34 cellular contexts compared by ENCODE assay signal in genomic region chr5:180205936-180206335, GRCh38. TPM values are rescaled to one million over a fixed set of nuclear protein-coding genes. Genes with fewer than 3 reads are reported as not detected.
"Had no signal": no experiment of that assay in that cellular context is flagged by ENCODE, and none has a peak within 500 bp of the region (broad histone marks: within the 10 kb centered on the region; RNA-seq: fewer than 3 reads in every experiment).

No MANE protein-coding gene starts in this region.

- H3K27ac Mint-ChIP-seq: activated CD8-positive, alpha-beta T cell treated with anti-CD3 and anti-CD28 coated beads for 36 hours; activated naive CD8-positive, alpha-beta T cell; activated T-helper 17 cell treated with anti-CD3 and anti-CD28 coated beads, Interleukin-2, amount 50 U/mL, for 72 hours; WTC11 had no signal

- H3K9me3 ChIP-seq: body of pancreas, breast epithelium, colonic mucosa, esophagus squamous epithelium, gastroesophageal sphincter had no signal

- H3K36me3 ChIP-seq: breast epithelium, cardiac muscle cell, colonic mucosa, esophagus squamous epithelium, gastroesophageal sphincter had no signal

- DNase-seq: activated CD4-positive, alpha-beta T cell treated with anti-CD3 and anti-CD28 coated beads for 1 hour; activated CD4-positive, alpha-beta T cell treated with anti-CD3 and anti-CD28 coated beads for 4 hours; activated CD4-positive, alpha-beta T cell treated with anti-CD3 and anti-CD28 coated beads, Interleukin-2, amount 50 U/mL, for 1 hour; activated CD4-positive, alpha-beta T cell treated with anti-CD3 and anti-CD28 coated beads, Interleukin-2, amount 50 U/mL, for 48 hours; activated CD8-positive, alpha-beta memory T cell treated with anti-CD3 and anti-CD28 coated beads for 24 hours; activated CD8-positive, alpha-beta T cell treated with anti-CD3 and anti-CD28 coated beads for 36 hours; activated effector memory CD4-positive, alpha-beta T cell treated with Interleukin-2 at 50 U/mL for 16 hours; activated gamma-delta T cell treated with Interleukin-2 at 50 U/mL for 16 hours; activated naive CD4-positive, alpha-beta T cell treated with anti-CD3 and anti-CD28 coated beads, Interleukin-2, amount 50 U/mL, for 16 hours; activated naive CD4-positive, alpha-beta T cell treated with Interleukin-2 at 50 U/mL for 16 hours; activated T-cell treated with anti-CD3 and anti-CD28 coated beads, Interleukin-2, amount 50 U/mL, for 4 hours; amygdala; aorta; body of pancreas; central memory CD4-positive, alpha-beta T cell; colonic mucosa; effector CD8-positive, alpha-beta T cell; esophagus squamous epithelium; foreskin melanocyte; hippocampal formation; T-helper 2 cell had no signal

- H3K27ac ChIP-seq: body of pancreas, breast epithelium, cardiac muscle cell, colonic mucosa, epithelial cell of prostate, esophagus squamous epithelium, gastroesophageal sphincter, VCaP had no signal

- H3K36me3 Mint-ChIP-seq: activated naive CD8-positive, alpha-beta T cell; WTC11 had no signal

- H3K4me3 ChIP-seq: body of pancreas, breast epithelium, cardiac muscle cell, colonic mucosa, esophagus squamous epithelium, gastroesophageal sphincter had no signal

- H3K4me1 ChIP-seq: breast epithelium, colonic mucosa had no signal

- H3K9me3 Mint-ChIP-seq: activated CD8-positive, alpha-beta T cell treated with anti-CD3 and anti-CD28 coated beads for 36 hours; activated T-cell treated with anti-CD3 and anti-CD28 coated beads, Interleukin-2, amount 50 U/mL, for 4 hours; activated T-helper 17 cell treated with anti-CD3 and anti-CD28 coated beads, Interleukin-2, amount 50 U/mL, for 72 hours; WTC11 had no signal

- H3K4me3 Mint-ChIP-seq: activated CD8-positive, alpha-beta T cell treated with anti-CD3 and anti-CD28 coated beads for 36 hours; activated T-cell treated with anti-CD3 and anti-CD28 coated beads, Interleukin-2, amount 50 U/mL, for 4 hours; activated T-helper 17 cell treated with anti-CD3 and anti-CD28 coated beads, Interleukin-2, amount 50 U/mL, for 72 hours; WTC11 had no signal

RNA-seq across cellular contexts. Expression of gene RASGEF1C, which starts 3.1 kb away (rescaled TPM):
- total RNA-seq: activated CD8-positive, alpha-beta T cell treated with anti-CD3 and anti-CD28 coated beads for 36 hours; activated T-cell treated with anti-CD3 and anti-CD28 coated beads, Interleukin-2, amount 50 U/mL, for 4 hours; activated T-helper 17 cell treated with anti-CD3 and anti-CD28 coated beads, Interleukin-2, amount 50 U/mL, for 72 hours; body of pancreas; dermis microvascular lymphatic vessel endothelial cell; endothelial cell of umbilical vein; fibroblast of villous mesenchyme; glomerular endothelial cell; T-helper 1 cell treated with Interleukin-12 subunit alpha and Interleukin-12 subunit beta and Interleukin-4 antibody, amounts not matched to agents 30 ng/mL and 1 ng/mL, for 36 hours had no signal
